21 cellular contexts compared by ENCODE assay signal in the genomic region with DNA sequence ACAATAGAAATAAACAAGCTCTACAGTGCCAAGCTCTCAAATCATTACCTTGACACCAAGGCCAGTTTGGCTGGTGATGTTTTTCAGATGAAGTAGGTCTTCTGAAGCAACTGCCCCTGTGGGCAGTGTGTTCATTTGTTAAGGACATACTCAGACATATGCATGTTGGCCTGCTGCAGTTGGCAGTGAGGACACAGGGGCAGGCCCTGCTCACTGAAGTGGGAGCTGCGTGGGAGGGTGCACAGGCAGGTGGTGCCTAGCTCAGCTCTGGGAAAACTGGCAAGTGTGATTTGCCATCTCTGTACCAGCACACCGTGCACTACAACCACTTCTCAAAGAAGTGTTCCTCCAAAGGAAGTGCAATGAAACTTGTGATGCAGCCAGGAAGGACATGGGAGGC.
"Had no signal": no experiment of that assay in that cellular context is flagged by ENCODE, and none has a peak within 500 bp of the region (broad histone marks: within the 10 kb centered on the region; RNA-seq: fewer than 3 reads in every experiment).

No MANE protein-coding gene starts in this region.

- H3K27ac Mint-ChIP-seq: activated CD8-positive, alpha-beta memory T cell treated with anti-CD3 and anti-CD28 coated beads, Interleukin-2, amount 10 ng/mL, durations not matched to agents 7 days and 5 days; activated naive CD8-positive, alpha-beta T cell treated with anti-CD3 and anti-CD28 coated beads for 36 hours; immature natural killer cell; nephron; T-helper 2 cell treated with Interferon-gamma antibody and Interleukin-4, amounts not matched to agents 5 μg/mL and 100 μg/mL, for 36 hours had no signal

- H3K4me3 ChIP-seq: colonic mucosa, heart right ventricle, tibial nerve, vagina had no signal

- H3K9me3 ChIP-seq: colonic mucosa, heart right ventricle, tibial nerve, vagina had no signal

- H3K36me3 ChIP-seq: colonic mucosa, heart right ventricle, tibial nerve, vagina had no signal

- H3K4me3 Mint-ChIP-seq: activated CD8-positive, alpha-beta memory T cell treated with anti-CD3 and anti-CD28 coated beads, Interleukin-2, amount 10 ng/mL, durations not matched to agents 7 days and 5 days; activated naive CD8-positive, alpha-beta T cell treated with anti-CD3 and anti-CD28 coated beads for 36 hours; nephron; T-helper 2 cell treated with Interferon-gamma antibody and Interleukin-4, amounts not matched to agents 5 μg/mL and 100 μg/mL, for 36 hours had no signal

- FAIRE-seq: endometrium, TTC549 had no signal

- H3K27me3 Mint-ChIP-seq: activated CD8-positive, alpha-beta memory T cell treated with anti-CD3 and anti-CD28 coated beads, Interleukin-2, amount 10 ng/mL, durations not matched to agents 7 days and 5 days; activated naive CD8-positive, alpha-beta T cell treated with anti-CD3 and anti-CD28 coated beads for 36 hours had no signal

- DNase-seq: activated CD4-positive, alpha-beta T cell treated with anti-CD3 and anti-CD28 coated beads, Interleukin-2, amount 50 U/mL, for 48 hours; activated CD8-positive, alpha-beta memory T cell treated with anti-CD3 and anti-CD28 coated beads, Interleukin-2, amount 10 ng/mL, durations not matched to agents 7 days and 5 days; activated naive CD8-positive, alpha-beta T cell treated with anti-CD3 and anti-CD28 coated beads for 36 hours; amygdala; colonic mucosa; heart right ventricle; immature natural killer cell; kidney glomerular epithelial cell; occipital lobe; retina; stimulated activated CD4-positive, alpha-beta T cell treated with anti-CD3 and anti-CD28 coated beads, Interleukin-12 subunit alpha, Interleukin-12 subunit beta, amount 100 ng/mL, for 4 hours; stimulated activated CD4-positive, alpha-beta T cell treated with anti-CD3 and anti-CD28 coated beads, Interleukin-1b, Interleukin-23, amount 100 ng/mL, for 48 hours; stimulated activated naive CD8-positive, alpha-beta T cell treated with anti-CD3 and anti-CD28 coated beads, Interleukin-15, Interleukin-2, amounts not matched to agents 100 U/mL and 50 U/mL, for 24 hours; substantia nigra had no signal

- H3K4me1 ChIP-seq: colonic mucosa, tibial nerve, vagina had no signal

- H3K27ac ChIP-seq: colonic mucosa, heart right ventricle, tibial nerve, vagina had no signal

- H3K36me3 Mint-ChIP-seq: activated CD8-positive, alpha-beta memory T cell treated with anti-CD3 and anti-CD28 coated beads, Interleukin-2, amount 10 ng/mL, durations not matched to agents 7 days and 5 days; activated naive CD8-positive, alpha-beta T cell treated with anti-CD3 and anti-CD28 coated beads for 36 hours had no signal

- H3K27me3 ChIP-seq: colonic mucosa, heart right ventricle, tibial nerve, vagina had no signal

- H3K9me3 Mint-ChIP-seq: activated naive CD8-positive, alpha-beta T cell treated with anti-CD3 and anti-CD28 coated beads for 36 hours; immature natural killer cell; nephron; T-helper 2 cell treated with Interferon-gamma antibody and Interleukin-4, amounts not matched to agents 5 μg/mL and 100 μg/mL, for 36 hours had no signal

- ATAC-seq: activated CD8-positive, alpha-beta memory T cell treated with anti-CD3 and anti-CD28 coated beads, Interleukin-2, amount 10 ng/mL, durations not matched to agents 7 days and 5 days; esophagus mucosa; stimulated activated naive CD8-positive, alpha-beta T cell treated with anti-CD3 and anti-CD28 coated beads, Interleukin-15, Interleukin-2, amounts not matched to agents 100 U/mL and 50 U/mL, for 24 hours had no signal

- H3K4me1 Mint-ChIP-seq: nephron had no signal
